1 cellular context compared by ENCODE assay signal in genomic region chr17:65122836-65123756, GRCh38.
A peak's percentile ranks its signal among the peaks of the same experiment; 100 is the strongest.
TF ChIP-seq lines count a peak whose summit lies in the region.

No MANE protein-coding gene starts in this region.

TF ChIP-seq in HepG2, 621 proteins besides CTCF, POLR2A, EP300 and RAD21 (continued from another document and continues in another):
- TF ChIP-seq ZNF687 (CRISPR knock-in tag; IDR thresholded peaks at IDR 0.05) (peak; percentile 85), ZNF678 (CRISPR knock-in tag; IDR thresholded peaks at IDR 0.05) (no peak), ISX (CRISPR knock-in tag; conservative IDR thresholded peaks at IDR 0.05) (no peak), EHMT2 (IDR thresholded peaks at IDR 0.05; ENCODE audit: borderline replicate concordance, low read depth, low read length) (peak; percentile 75; the same call in 1 of the 2 replicates), FIP1L1 (IDR thresholded peaks at IDR 0.05; ENCODE audit: borderline replicate concordance, insufficient read depth, low read depth, low read length) (no peak), ZNF724P (CRISPR knock-in tag; IDR thresholded peaks at IDR 0.05; ENCODE audit: borderline replicate concordance) (no peak), HCFC1 (IDR thresholded peaks at IDR 0.05; ENCODE audit: low read depth, low read length) (no peak), ZNF276 (CRISPR knock-in tag; IDR thresholded peaks at IDR 0.05; ENCODE audit: low read depth) (no peak), ZNF782 (CRISPR knock-in tag; IDR thresholded peaks at IDR 0.05; ENCODE audit: borderline replicate concordance) (no peak), MLX (CRISPR knock-in tag; IDR thresholded peaks at IDR 0.05) (no peak), ZNF75D (CRISPR knock-in tag; IDR thresholded peaks at IDR 0.05; ENCODE audit: borderline replicate concordance) (no peak), TBL1XR1 (IDR thresholded peaks at IDR 0.05; ENCODE audit: borderline replicate concordance, low read length, partially characterized antibody) (no peak), SRY (CRISPR knock-in tag; IDR thresholded peaks at IDR 0.05) (peak; percentile 65; the same call in 1 of the 2 replicates), ZNF883 (CRISPR knock-in tag; IDR thresholded peaks at IDR 0.05; ENCODE audit: not compliant biosample characterization) (peak; percentile 59), NFKB2 (CRISPR knock-in tag; IDR thresholded peaks at IDR 0.05; ENCODE audit: borderline replicate concordance) (no peak; the same call in 1 of the 2 replicates), ZNF558 (CRISPR knock-in tag; IDR thresholded peaks at IDR 0.05; ENCODE audit: borderline replicate concordance) (peak; percentile 77; the same call in 1 of the 2 replicates), IRX3 (CRISPR knock-in tag; IDR thresholded peaks at IDR 0.05; ENCODE audit: borderline replicate concordance, low read depth) (no peak), CHD4 (IDR thresholded peaks at IDR 0.05; ENCODE audit: borderline replicate concordance, low read length) (no peak), ZNF264 (CRISPR knock-in tag; IDR thresholded peaks at IDR 0.05) (peak; percentile 72; the same call in 1 of the 2 replicates), ZNF577 (CRISPR knock-in tag; IDR thresholded peaks at IDR 0.05; ENCODE audit: borderline replicate concordance, low read depth) (no peak), GTF2F1 (IDR thresholded peaks at IDR 0.05; ENCODE audit: low read length) (no peak), NCOA5 (CRISPR knock-in tag; IDR thresholded peaks at IDR 0.05) (no peak), GLMP (CRISPR knock-in tag; IDR thresholded peaks at IDR 0.05; ENCODE audit: borderline replicate concordance) (no peak), NR2C2 (CRISPR knock-in tag; IDR thresholded peaks at IDR 0.05; ENCODE audit: borderline replicate concordance) (no peak; the same call in 1 of the 2 replicates), SETDB1 (CRISPR knock-in tag; IDR thresholded peaks at IDR 0.05; ENCODE audit: borderline replicate concordance) (peak; percentile 85; the same call in 1 of the 2 replicates), HNRNPK (IDR thresholded peaks at IDR 0.05; ENCODE audit: low read depth, low read length, poor library complexity, severe bottlenecking) (no peak), SIX4 (CRISPR knock-in tag; IDR thresholded peaks at IDR 0.05) (peak; percentile 50; the same call in 1 of the 2 replicates), XBP1 (CRISPR knock-in tag; IDR thresholded peaks at IDR 0.05) (no peak), PHF21A (CRISPR knock-in tag; IDR thresholded peaks at IDR 0.05) (peak; percentile 70), ZNF562 (CRISPR knock-in tag; IDR thresholded peaks at IDR 0.05; ENCODE audit: borderline replicate concordance) (no peak), SMC3 (IDR thresholded peaks at IDR 0.05; ENCODE audit: low read length) (no peak), RELA (CRISPR knock-in tag; IDR thresholded peaks at IDR 0.05) (no peak)
- TF ChIP-seq, protein P1, sequence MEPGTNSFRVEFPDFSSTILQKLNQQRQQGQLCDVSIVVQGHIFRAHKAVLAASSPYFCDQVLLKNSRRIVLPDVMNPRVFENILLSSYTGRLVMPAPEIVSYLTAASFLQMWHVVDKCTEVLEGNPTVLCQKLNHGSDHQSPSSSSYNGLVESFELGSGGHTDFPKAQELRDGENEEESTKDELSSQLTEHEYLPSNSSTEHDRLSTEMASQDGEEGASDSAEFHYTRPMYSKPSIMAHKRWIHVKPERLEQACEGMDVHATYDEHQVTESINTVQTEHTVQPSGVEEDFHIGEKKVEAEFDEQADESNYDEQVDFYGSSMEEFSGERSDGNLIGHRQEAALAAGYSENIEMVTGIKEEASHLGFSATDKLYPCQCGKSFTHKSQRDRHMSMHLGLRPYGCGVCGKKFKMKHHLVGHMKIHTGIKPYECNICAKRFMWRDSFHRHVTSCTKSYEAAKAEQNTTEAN (CRISPR knock-in tag; conservative IDR thresholded peaks at IDR 0.05), result no peak
- TF ChIP-seq, protein P2, sequence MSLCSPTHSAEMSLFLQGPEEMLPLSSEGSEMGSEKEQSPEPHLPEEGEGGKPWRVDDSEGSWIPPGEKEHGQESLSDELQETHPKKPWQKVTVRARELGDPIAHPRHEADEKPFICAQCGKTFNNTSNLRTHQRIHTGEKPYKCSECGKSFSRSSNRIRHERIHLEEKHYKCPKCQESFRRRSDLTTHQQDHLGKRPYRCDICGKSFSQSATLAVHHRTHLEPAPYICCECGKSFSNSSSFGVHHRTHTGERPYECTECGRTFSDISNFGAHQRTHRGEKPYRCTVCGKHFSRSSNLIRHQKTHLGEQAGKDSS (CRISPR knock-in tag; IDR thresholded peaks at IDR 0.05; ENCODE audit: borderline replicate concordance, low read depth), result no peak; the same call in 1 of the 2 replicates
- TF ChIP-seq, protein P3, sequence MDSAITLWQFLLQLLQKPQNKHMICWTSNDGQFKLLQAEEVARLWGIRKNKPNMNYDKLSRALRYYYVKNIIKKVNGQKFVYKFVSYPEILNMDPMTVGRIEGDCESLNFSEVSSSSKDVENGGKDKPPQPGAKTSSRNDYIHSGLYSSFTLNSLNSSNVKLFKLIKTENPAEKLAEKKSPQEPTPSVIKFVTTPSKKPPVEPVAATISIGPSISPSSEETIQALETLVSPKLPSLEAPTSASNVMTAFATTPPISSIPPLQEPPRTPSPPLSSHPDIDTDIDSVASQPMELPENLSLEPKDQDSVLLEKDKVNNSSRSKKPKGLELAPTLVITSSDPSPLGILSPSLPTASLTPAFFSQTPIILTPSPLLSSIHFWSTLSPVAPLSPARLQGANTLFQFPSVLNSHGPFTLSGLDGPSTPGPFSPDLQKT (CRISPR knock-in tag; IDR thresholded peaks at IDR 0.05; ENCODE audit: borderline replicate concordance), result no peak
- TF ChIP-seq, protein P4, sequence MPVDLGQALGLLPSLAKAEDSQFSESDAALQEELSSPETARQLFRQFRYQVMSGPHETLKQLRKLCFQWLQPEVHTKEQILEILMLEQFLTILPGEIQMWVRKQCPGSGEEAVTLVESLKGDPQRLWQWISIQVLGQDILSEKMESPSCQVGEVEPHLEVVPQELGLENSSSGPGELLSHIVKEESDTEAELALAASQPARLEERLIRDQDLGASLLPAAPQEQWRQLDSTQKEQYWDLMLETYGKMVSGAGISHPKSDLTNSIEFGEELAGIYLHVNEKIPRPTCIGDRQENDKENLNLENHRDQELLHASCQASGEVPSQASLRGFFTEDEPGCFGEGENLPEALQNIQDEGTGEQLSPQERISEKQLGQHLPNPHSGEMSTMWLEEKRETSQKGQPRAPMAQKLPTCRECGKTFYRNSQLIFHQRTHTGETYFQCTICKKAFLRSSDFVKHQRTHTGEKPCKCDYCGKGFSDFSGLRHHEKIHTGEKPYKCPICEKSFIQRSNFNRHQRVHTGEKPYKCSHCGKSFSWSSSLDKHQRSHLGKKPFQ (CRISPR knock-in tag; IDR thresholded peaks at IDR 0.05; ENCODE audit: insufficient replicate concordance), result no peak
- TF ChIP-seq, protein P5, sequence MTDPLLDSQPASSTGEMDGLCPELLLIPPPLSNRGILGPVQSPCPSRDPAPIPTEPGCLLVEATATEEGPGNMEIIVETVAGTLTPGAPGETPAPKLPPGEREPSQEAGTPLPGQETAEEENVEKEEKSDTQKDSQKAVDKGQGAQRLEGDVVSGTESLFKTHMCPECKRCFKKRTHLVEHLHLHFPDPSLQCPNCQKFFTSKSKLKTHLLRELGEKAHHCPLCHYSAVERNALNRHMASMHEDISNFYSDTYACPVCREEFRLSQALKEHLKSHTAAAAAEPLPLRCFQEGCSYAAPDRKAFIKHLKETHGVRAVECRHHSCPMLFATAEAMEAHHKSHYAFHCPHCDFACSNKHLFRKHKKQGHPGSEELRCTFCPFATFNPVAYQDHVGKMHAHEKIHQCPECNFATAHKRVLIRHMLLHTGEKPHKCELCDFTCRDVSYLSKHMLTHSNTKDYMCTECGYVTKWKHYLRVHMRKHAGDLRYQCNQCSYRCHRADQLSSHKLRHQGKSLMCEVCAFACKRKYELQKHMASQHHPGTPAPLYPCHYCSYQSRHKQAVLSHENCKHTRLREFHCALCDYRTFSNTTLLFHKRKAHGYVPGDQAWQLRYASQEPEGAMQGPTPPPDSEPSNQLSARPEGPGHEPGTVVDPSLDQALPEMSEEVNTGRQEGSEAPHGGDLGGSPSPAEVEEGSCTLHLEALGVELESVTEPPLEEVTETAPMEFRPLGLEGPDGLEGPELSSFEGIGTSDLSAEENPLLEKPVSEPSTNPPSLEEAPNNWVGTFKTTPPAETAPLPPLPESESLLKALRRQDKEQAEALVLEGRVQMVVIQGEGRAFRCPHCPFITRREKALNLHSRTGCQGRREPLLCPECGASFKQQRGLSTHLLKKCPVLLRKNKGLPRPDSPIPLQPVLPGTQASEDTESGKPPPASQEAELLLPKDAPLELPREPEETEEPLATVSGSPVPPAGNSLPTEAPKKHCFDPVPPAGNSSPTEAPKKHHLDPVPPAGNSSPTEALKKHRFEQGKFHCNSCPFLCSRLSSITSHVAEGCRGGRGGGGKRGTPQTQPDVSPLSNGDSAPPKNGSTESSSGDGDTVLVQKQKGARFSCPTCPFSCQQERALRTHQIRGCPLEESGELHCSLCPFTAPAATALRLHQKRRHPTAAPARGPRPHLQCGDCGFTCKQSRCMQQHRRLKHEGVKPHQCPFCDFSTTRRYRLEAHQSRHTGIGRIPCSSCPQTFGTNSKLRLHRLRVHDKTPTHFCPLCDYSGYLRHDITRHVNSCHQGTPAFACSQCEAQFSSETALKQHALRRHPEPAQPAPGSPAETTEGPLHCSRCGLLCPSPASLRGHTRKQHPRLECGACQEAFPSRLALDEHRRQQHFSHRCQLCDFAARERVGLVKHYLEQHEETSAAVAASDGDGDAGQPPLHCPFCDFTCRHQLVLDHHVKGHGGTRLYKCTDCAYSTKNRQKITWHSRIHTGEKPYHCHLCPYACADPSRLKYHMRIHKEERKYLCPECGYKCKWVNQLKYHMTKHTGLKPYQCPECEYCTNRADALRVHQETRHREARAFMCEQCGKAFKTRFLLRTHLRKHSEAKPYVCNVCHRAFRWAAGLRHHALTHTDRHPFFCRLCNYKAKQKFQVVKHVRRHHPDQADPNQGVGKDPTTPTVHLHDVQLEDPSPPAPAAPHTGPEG (CRISPR knock-in tag; IDR thresholded peaks at IDR 0.05), result 0 out of 2 replicates have a peak, but pooled peaks have one; percentile 20
- TF ChIP-seq, protein P6, sequence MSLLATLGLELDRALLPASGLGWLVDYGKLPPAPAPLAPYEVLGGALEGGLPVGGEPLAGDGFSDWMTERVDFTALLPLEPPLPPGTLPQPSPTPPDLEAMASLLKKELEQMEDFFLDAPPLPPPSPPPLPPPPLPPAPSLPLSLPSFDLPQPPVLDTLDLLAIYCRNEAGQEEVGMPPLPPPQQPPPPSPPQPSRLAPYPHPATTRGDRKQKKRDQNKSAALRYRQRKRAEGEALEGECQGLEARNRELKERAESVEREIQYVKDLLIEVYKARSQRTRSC (CRISPR knock-in tag; IDR thresholded peaks at IDR 0.05; ENCODE audit: low read depth), result no peak
- TF ChIP-seq, protein P7, sequence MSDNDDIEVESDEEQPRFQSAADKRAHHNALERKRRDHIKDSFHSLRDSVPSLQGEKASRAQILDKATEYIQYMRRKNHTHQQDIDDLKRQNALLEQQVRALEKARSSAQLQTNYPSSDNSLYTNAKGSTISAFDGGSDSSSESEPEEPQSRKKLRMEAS (IDR thresholded peaks at IDR 0.05), result peak; percentile 65
